ENCODE assay signal across 8 cellular contexts in genomic region chr6:36597775-36598174, GRCh38. TPM values are rescaled to one million over a fixed set of nuclear protein-coding genes. Genes with fewer than 3 reads are reported as not detected.
DNase-seq lines count a peak whose midpoint lies in the region; ATAC-seq and TF ChIP-seq lines count a peak whose summit lies in the region.

No MANE protein-coding gene starts in this region.

- H3K4me3 Mint-ChIP-seq in MCF 10A (ENCODE audit: unreplicated experiment): peak overlapping the region; percentile 84

- peak overlapping the region; percentile 90 for H3K4me2 ChIP-seq in mesendoderm (ENCODE audit: low read length)

- H3K9me3 ChIP-seq in cardiac muscle cell (ENCODE audit: low read depth): no peaks in the 10 kb centered on the region
- no peaks in the 10 kb centered on the region for H3K9me3 ChIP-seq in upper lobe of right lung

- CTCF ChIA-PET in MCF 10A (lab: Yijun Ruan, JAX): interaction anchor here (0.6 to 3.7 kb wide), 8 partner anchors 9 to 674 kb away, joined by 3 to 22 read pairs (median 4); no protein-coding TSS in a partner anchor

- H3K79me2 ChIP-seq in mesendoderm (ENCODE audit: control insufficient read depth, insufficient read depth, low read length): peaks cover 83% of the 10 kb centered on the region

- no peak for DNase-seq in cardiac muscle cell (ENCODE audit: low read depth in 1 of 2, low spot score in 1 of 2)
- DNase-seq in left cardiac atrium: no peak
- no peak for DNase-seq in MCF 10A (ENCODE audit: unreplicated experiment)
- DNase-seq in mesendoderm: no peak
- peak; percentile 19 for DNase-seq in upper lobe of right lung
- no peak for DNase-seq in cortex of kidney (lab: John Stamatoyannopoulos, UW)
- DNase-seq in middle frontal gyrus (ENCODE audit: extremely low spot score, low spot score): no peak
- DNase-seq in KG1 (lab: John Stamatoyannopoulos, UW): no peak

- H3K27me3 ChIP-seq in cardiac muscle cell (no peaks in the 10 kb centered on the region), mesendoderm (ENCODE audit: insufficient read depth, low read length, poor library complexity) (no peaks in the 10 kb centered on the region), upper lobe of right lung (no peaks in the 10 kb centered on the region)

- H3K4me1 ChIP-seq in cardiac muscle cell (ENCODE audit: low read depth): peaks cover 33% of the 10 kb centered on the region
- peaks cover 4% of the 10 kb centered on the region for H3K4me1 ChIP-seq in mesendoderm (ENCODE audit: control insufficient read depth, low read depth, low read length)
- H3K4me1 ChIP-seq in upper lobe of right lung: peaks cover 58% of the 10 kb centered on the region

- H3K4me3 ChIP-seq in cardiac muscle cell (peak overlapping the region; percentile 94), mesendoderm (ENCODE audit: low read length) (peak overlapping the region; percentile 5), upper lobe of right lung (peak overlapping the region; percentile 99)

- POLR2A ChIA-PET in MCF 10A (lab: Yijun Ruan, JAX): interaction anchor here (0.6 to 10.8 kb wide), 11 partner anchors 12 to 154 kb away, joined by 3 to 211 read pairs (median 10); partner anchors contain the start of genes CDKN1A and KCTD20

- H3K4me1 Mint-ChIP-seq in MCF 10A (ENCODE audit: insufficient read depth, unreplicated experiment): peaks cover 32% of the 10 kb centered on the region

- TF ChIP-seq CTCF in cardiac muscle cell (IDR thresholded peaks at IDR 0.05; ENCODE audit: low read depth, low read length) (no peak), MCF 10A (IDR thresholded peaks at IDR 0.05; ENCODE audit: unreplicated experiment) (no peak), upper lobe of right lung (IDR thresholded peaks at IDR 0.05) (no peak)

- no peak overlapping the region for H3K4ac ChIP-seq in mesendoderm (ENCODE audit: low read depth, low read length)

- H3K27ac Mint-ChIP-seq in MCF 10A (ENCODE audit: low read depth, unreplicated experiment): no peak overlapping the region

- no peak overlapping the region for H3K18ac ChIP-seq in mesendoderm (ENCODE audit: low read length)

- no peak overlapping the region for H3K23ac ChIP-seq in mesendoderm (ENCODE audit: low read length)

- no TSS peak for BruUV-seq in MCF 10A (replicated peaks; lab: Mats Ljungman, UMichigan)

- no peak overlapping the region for H4K8ac ChIP-seq in mesendoderm (ENCODE audit: low read depth, low read length)

- H4K5ac ChIP-seq in mesendoderm (ENCODE audit: low read length): no peak overlapping the region

- H2BK120ac ChIP-seq in mesendoderm (ENCODE audit: low read depth, low read length): no peak overlapping the region

- H3K36me3 ChIP-seq in cardiac muscle cell (peaks cover 60% of the 10 kb centered on the region), mesendoderm (ENCODE audit: control insufficient read depth, insufficient read depth, low read length) (peaks cover 23% of the 10 kb centered on the region), upper lobe of right lung (peaks cover 63% of the 10 kb centered on the region)

- peak overlapping the region; percentile 50 for H3K56ac ChIP-seq in mesendoderm (ENCODE audit: low read length)

- no peak overlapping the region for H2BK5ac ChIP-seq in mesendoderm (ENCODE audit: low read length)

- no peak overlapping the region for H2BK15ac ChIP-seq in mesendoderm (replicated peaks; ENCODE audit: low read depth)

- H3K27ac ChIP-seq in cardiac muscle cell: peak overlapping the region; percentile 18
- H3K27ac ChIP-seq in mesendoderm (ENCODE audit: low read depth, low read length): no peak overlapping the region
- H3K27ac ChIP-seq in upper lobe of right lung: no peak overlapping the region

- peaks cover 90% of the 10 kb centered on the region for H3K36me3 Mint-ChIP-seq in MCF 10A (ENCODE audit: insufficient read depth, unreplicated experiment)

- ATAC-seq in left cardiac atrium: no peak
- no peak for ATAC-seq in upper lobe of right lung

- H3K9ac ChIP-seq in mesendoderm (ENCODE audit: low read length): peak overlapping the region; percentile 91

- peaks cover 4% of the 10 kb centered on the region for H3K79me1 ChIP-seq in mesendoderm (ENCODE audit: low read length)

- WGBS in mesendoderm (ENCODE audit: extremely low coverage, insufficient coverage, low lambda C conversion rate): no CpG with 5 or more reads among the region's 1 CpG

- intact Hi-C loops in left cardiac atrium (cut with DNase I) (no loop called here), MCF 10A (cut with micrococcal nuclease) (loop anchor here (5.0 kb wide), 1 partner anchor 155 kb away; the partner anchor contains the start of genes KCTD20 and PXT1), upper lobe of right lung (cut with DNase I) (no loop called here)

- no peak overlapping the region for H2AK5ac ChIP-seq in mesendoderm (ENCODE audit: low read length)

- H3K9me3 Mint-ChIP-seq in MCF 10A (ENCODE audit: unreplicated experiment): no peaks in the 10 kb centered on the region

- H3K27me3 Mint-ChIP-seq in MCF 10A (ENCODE audit: insufficient read depth, unreplicated experiment): no peaks in the 10 kb centered on the region

RNA-seq across cellular contexts. Expression of gene SRSF3, which starts 3.6 kb away (rescaled TPM):
- total RNA-seq in cardiac muscle cell (122 and 127 TPM in 2 replicates), left cardiac atrium (100 to 1,000 TPM; 128 to 201 TPM), MCF 10A (2022) (364 and 479 TPM in 2 replicates), upper lobe of right lung (169 TPM)
- 160 and 184 TPM in 2 replicates for polyA plus RNA-seq in cardiac muscle cell
- polyA plus RNA-seq in mesendoderm (2013, experiment 1 of 2): 366 TPM
- polyA plus RNA-seq in mesendoderm (2013, experiment 2 of 2): 368 TPM

RNA-seq across cellular contexts. Expression of gene STK38, which starts 50.5 kb away (rescaled TPM):
- total RNA-seq in cardiac muscle cell (16.6 and 17.1 TPM in 2 replicates), left cardiac atrium (10 to 100 TPM; 20.8 to 27.4 TPM), MCF 10A (2022) (16.8 and 20.0 TPM in 2 replicates), upper lobe of right lung (27.8 TPM)
- polyA plus RNA-seq in cardiac muscle cell: 22.5 and 35.3 TPM in 2 replicates
- 12.1 TPM for polyA plus RNA-seq in mesendoderm (2013, experiment 1 of 2)
- polyA plus RNA-seq in mesendoderm (2013, experiment 2 of 2): 12.0 TPM

Comparison
In these comparisons a context has a peak if more than half of its experiments do, and no peak if none do; other contexts are left out.
1. H3K4me3 ChIP-seq: peak in every context shown above with its lines; median percentile 99 in upper lobe of right lung; 94 in cardiac muscle cell; 5 in mesendoderm.